In the genomic region with DNA sequence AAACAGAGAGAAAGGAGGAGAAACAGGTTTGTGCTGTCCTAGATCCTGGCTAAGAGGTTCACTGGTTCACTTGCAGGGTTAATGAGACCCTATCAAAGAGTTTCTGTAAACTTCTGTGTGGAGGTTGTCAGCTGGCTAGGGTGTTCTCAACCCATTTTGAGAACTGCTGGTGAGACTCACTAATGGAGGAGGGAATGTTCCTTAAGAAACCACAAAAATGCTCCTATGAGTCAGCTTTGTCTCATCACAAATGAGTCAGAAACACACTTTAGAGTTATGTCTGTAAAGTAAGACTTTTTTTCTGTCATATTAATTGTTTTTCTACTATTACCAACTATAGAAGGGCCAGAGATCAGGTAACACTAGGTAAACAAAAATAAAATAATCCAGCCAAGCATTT, we compare ENCODE assay signal across 10 cellular contexts.
DNase-seq lines count a peak whose midpoint lies in the region; ATAC-seq and TF ChIP-seq lines count a peak whose summit lies in the region.
"Had no signal": no experiment of that assay in that cellular context is flagged by ENCODE, and none has a peak within 500 bp of the region (broad histone marks: within the 10 kb centered on the region; RNA-seq: fewer than 3 reads in every experiment).

No MANE protein-coding gene starts in this region.

- no peaks in the 10 kb centered on the region for H3K27me3 ChIP-seq in CD8-positive, alpha-beta memory T cell (ENCODE audit: insufficient read depth, low read length, poor library complexity, severe bottlenecking)

- H3K27ac ChIP-seq in CD8-positive, alpha-beta memory T cell (ENCODE audit: low read depth, low read length) = no peak overlapping the region

- CTCF ChIA-PET in CD8-positive, alpha-beta memory T cell (lab: Charles Lee) = no interaction called here

- POLR2A ChIA-PET in CD8-positive, alpha-beta memory T cell (lab: Charles Lee) = no interaction called here

- no peaks in the 10 kb centered on the region for H3K36me3 ChIP-seq in CD8-positive, alpha-beta memory T cell (ENCODE audit: insufficient read depth, low read length)

- H3K27me3 Mint-ChIP-seq in CD8-positive, alpha-beta memory T cell = peaks cover 0 to 2% of the 10 kb centered on the region in 2 donors
- H3K27me3 Mint-ChIP-seq: activated naive CD8-positive, alpha-beta T cell had no signal

- H3K27ac Mint-ChIP-seq in CD8-positive, alpha-beta memory T cell = no peak overlapping the region
- H3K27ac Mint-ChIP-seq: activated naive CD8-positive, alpha-beta T cell; natural killer cell had no signal

- ATAC-seq in HG02588 (IDR thresholded peaks at IDR 0.05; ENCODE audit: unreplicated experiment) (peak; percentile 80), GM21526 (IDR thresholded peaks at IDR 0.05; ENCODE audit: low FRiP score, unreplicated experiment) (no peak), GM18907 (IDR thresholded peaks at IDR 0.05; ENCODE audit: unreplicated experiment) (no peak)
- ATAC-seq: natural killer cell had no signal

- no peak overlapping the region for H3K4me3 ChIP-seq in AG09309 (ENCODE audit: control insufficient read depth, low read depth, low read length)
- no peak overlapping the region for H3K4me3 ChIP-seq in fibroblast of villous mesenchyme (ENCODE audit: low read depth, low read length)
- no peak overlapping the region for H3K4me3 ChIP-seq in CD8-positive, alpha-beta memory T cell (ENCODE audit: low read length)

- no peaks in the 10 kb centered on the region for H3K4me1 ChIP-seq in CD8-positive, alpha-beta memory T cell (ENCODE audit: insufficient read depth, low read length)

- H3K9me3 Mint-ChIP-seq in CD8-positive, alpha-beta memory T cell = peaks cover 4 to 32% (median 13%) of the 10 kb centered on the region in 5 donors

- no peaks in the 10 kb centered on the region for H3K36me3 Mint-ChIP-seq in CD8-positive, alpha-beta memory T cell
- H3K36me3 Mint-ChIP-seq: activated naive CD8-positive, alpha-beta T cell had no signal

- TF ChIP-seq CTCF in AG09309 (IDR thresholded peaks at IDR 0.05; ENCODE audit: control insufficient read depth, insufficient read depth, low read depth, low read length, missing control alignments) (no peak), fibroblast of villous mesenchyme (IDR thresholded peaks at IDR 0.05; ENCODE audit: insufficient read depth, low read depth, low read length) (no peak)

- H3K4me1 Mint-ChIP-seq in CD8-positive, alpha-beta memory T cell = no peaks in the 10 kb centered on the region
- H3K4me1 Mint-ChIP-seq: natural killer cell had no signal

- DNase-seq in AG09309 (ENCODE audit: low read depth) (peak; percentile 5), NCI-H460 (ENCODE audit: extremely low read depth, low read depth) (peak; percentile 7), fibroblast of villous mesenchyme (ENCODE audit: low read depth) (peak; percentile 96)
- DNase-seq in activated naive CD4-positive, alpha-beta T cell treated with Interleukin-2 at 50 U/mL for 16 hours = no peak
- DNase-seq in CD8-positive, alpha-beta memory T cell = no peak
- DNase-seq: natural killer cell had no signal

- no peak overlapping the region for H3K4me3 Mint-ChIP-seq in CD8-positive, alpha-beta memory T cell
- H3K4me3 Mint-ChIP-seq: activated naive CD8-positive, alpha-beta T cell; natural killer cell had no signal

- H3K9me3 ChIP-seq in CD8-positive, alpha-beta memory T cell (ENCODE audit: low read length) = no peaks in the 10 kb centered on the region

Comparison
In these comparisons a context has a peak if more than half of its experiments do, and no peak if none do; other contexts are left out.
1. DNase-seq: peak in AG09309 (single experiment), NCI-H460 (single experiment) and fibroblast of villous mesenchyme (single experiment); none in activated naive CD4-positive, alpha-beta T cell treated with Interleukin-2 at 50 U/mL for 16 hours (single experiment) and CD8-positive, alpha-beta memory T cell (0 of 5).